In the genomic region with DNA sequence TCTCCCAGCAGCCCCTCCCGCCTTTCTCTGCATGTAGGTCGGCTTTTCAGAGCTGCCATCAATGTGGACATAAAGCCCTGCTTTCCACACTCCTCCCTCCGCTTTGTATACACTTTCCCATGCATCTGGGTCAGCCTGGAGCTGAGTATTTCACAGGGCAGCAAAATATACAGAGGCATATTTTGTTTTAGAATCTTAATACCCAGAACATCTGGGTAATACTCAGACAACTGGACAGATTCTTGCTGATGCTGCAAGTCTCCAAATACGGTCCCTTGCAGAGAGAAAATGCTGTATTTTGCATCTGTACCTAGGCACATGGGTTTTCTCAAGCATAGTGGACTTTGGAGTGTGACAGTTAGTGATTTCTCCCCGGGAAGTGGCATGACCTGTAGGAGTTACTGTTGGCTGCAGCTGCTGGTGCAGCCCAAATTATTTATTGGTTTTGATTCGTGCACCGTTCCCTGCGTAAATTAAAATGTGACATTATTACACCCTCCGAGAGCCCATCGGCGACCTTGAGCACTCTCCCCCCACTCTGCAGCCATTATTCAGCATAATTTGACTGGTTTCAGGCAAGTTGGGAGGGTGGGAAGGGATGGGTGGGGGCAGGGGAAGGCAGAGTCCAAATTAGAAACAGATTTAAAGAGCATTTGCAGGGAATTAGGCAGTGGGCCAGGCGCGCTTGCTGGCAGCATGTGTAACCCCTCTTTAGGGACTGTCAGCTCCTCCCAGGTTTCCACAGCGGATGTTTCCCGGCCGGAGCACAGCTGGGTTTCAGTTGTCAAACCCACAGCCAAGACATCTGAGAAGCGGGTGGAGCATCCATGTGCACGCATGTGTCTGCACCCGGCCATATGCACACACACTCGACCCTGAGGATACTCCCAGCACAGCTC, we compare ENCODE assay signal across 12 cellular contexts.
A peak's percentile ranks its signal among the peaks of the same experiment; 100 is the strongest.
DNase-seq lines count a peak whose midpoint lies in the region; ATAC-seq, FAIRE-seq and TF ChIP-seq lines count a peak whose summit lies in the region.
"Had no signal": no experiment of that assay in that cellular context is flagged by ENCODE, and none has a peak within 500 bp of the region (broad histone marks: within the 10 kb centered on the region; RNA-seq: fewer than 3 reads in every experiment).

No MANE protein-coding gene starts in this region.

- FAIRE-seq in endometrium (lab: Jason Lieb, UNC) (peak; percentile 39), D721Med (lab: Jason Lieb, UNC) (no peak)

- no peak overlapping the region for H3K9ac ChIP-seq in mucosa of rectum (ENCODE audit: low read depth in 1 of 2, low read length in 2 of 2)
- H3K9ac ChIP-seq: parathyroid adenoma had no signal

- H3K36me3 ChIP-seq in mucosa of rectum (ENCODE audit: control insufficient read depth in 2 of 2, insufficient read depth in 2 of 2, low read length in 2 of 2): no peaks in the 10 kb centered on the region

- ATAC-seq in HG02938 (IDR thresholded peaks at IDR 0.05; ENCODE audit: unreplicated experiment): no peak

- H3K27me3 ChIP-seq in mucosa of rectum (ENCODE audit: control insufficient read depth in 2 of 2, insufficient read depth in 2 of 2, low read length in 2 of 2): no peaks in the 10 kb centered on the region

- TF ChIP-seq CTCF in AG09309 (IDR thresholded peaks at IDR 0.05; ENCODE audit: control insufficient read depth, insufficient read depth, low read depth, low read length, missing control alignments) (no peak), D721Med (IDR thresholded peaks at IDR 0.05; ENCODE audit: insufficient read depth, missing control alignments) (no peak)

- H3K27ac ChIP-seq in mucosa of rectum (ENCODE audit: low read depth in 2 of 2, low read length in 2 of 2): peak overlapping the region in 1 of 2 donors; percentile 24
- H3K27ac ChIP-seq: C4-2B, parathyroid adenoma had no signal

- H3K4me3 ChIP-seq in AG09309 (ENCODE audit: control insufficient read depth, low read depth, low read length): no peak overlapping the region
- peak overlapping the region; percentile 7 to 16 for H3K4me3 ChIP-seq in mucosa of rectum (ENCODE audit: low read length in 2 of 2)

- DNase-seq in AG09309 (ENCODE audit: low read depth) (peak; percentile 20), NCI-H2081 treated with DMSO at 0.1 percent for 48 hours (lab: John Stamatoyannopoulos, UW) (peak; percentile 81), D721Med (ENCODE audit: insufficient read length, low spot score) (no peak)
- DNase-seq in stimulated activated naive CD4-positive, alpha-beta T cell treated with Interleukin-2 at 50 U/mL for 16 hours (lab: John Stamatoyannopoulos, UW): no peak
- no peak for DNase-seq in stimulated activated CD4-positive, alpha-beta T cell treated with anti-CD3 and anti-CD28 coated beads, Interleukin-15, amount 100 ng/mL, for 24 hours
- DNase-seq: aorta, hippocampal formation had no signal

- H3K9me3 ChIP-seq in mucosa of rectum (ENCODE audit: control insufficient read depth in 2 of 2, low read length in 2 of 2): no peaks in the 10 kb centered on the region

- H3K4me1 ChIP-seq in mucosa of rectum (ENCODE audit: control insufficient read depth in 2 of 2, insufficient read depth in 2 of 2, low read length in 2 of 2): peaks cover 8 to 9% of the 10 kb centered on the region in 2 donors

Comparison
In these comparisons a context has a peak if more than half of its experiments do, and no peak if none do; other contexts are left out.
1. DNase-seq: peak in AG09309 (single experiment) and NCI-H2081 treated with DMSO at 0.1 percent for 48 hours (single experiment); none in D721Med (single experiment), stimulated activated naive CD4-positive, alpha-beta T cell treated with Interleukin-2 at 50 U/mL for 16 hours (single experiment) and stimulated activated CD4-positive, alpha-beta T cell treated with anti-CD3 and anti-CD28 coated beads, Interleukin-15, amount 100 ng/mL, for 24 hours (single experiment).